2 cellular contexts compared by ENCODE assay signal in genomic region chr3:67648229-67648628, GRCh38.
TF ChIP-seq lines count a peak whose summit lies in the region.

No MANE protein-coding gene starts in this region.

TF ChIP-seq in SK-N-SH, 30 proteins besides CTCF, POLR2A, EP300 and RAD21 (continued from another document):
- no peak for TF ChIP-seq TCF12 (IDR thresholded peaks at IDR 0.05)
- no peak for TF ChIP-seq MAX (IDR thresholded peaks at IDR 0.05; ENCODE audit: low read depth)
- no peak for TF ChIP-seq NFIC (IDR thresholded peaks at IDR 0.05; ENCODE audit: borderline replicate concordance)
- no peak for TF ChIP-seq RCOR1 (IDR thresholded peaks at IDR 0.05; ENCODE audit: low read length)
- TF ChIP-seq CHD2 (IDR thresholded peaks at IDR 0.05; ENCODE audit: low read length, partially characterized antibody) = no peak
- TF ChIP-seq YY1 (IDR thresholded peaks at IDR 0.05; ENCODE audit: low read depth) = no peak
- TF ChIP-seq FOXM1 (IDR thresholded peaks at IDR 0.05; ENCODE audit: low read depth) = no peak
- no peak for TF ChIP-seq RFX5 (IDR thresholded peaks at IDR 0.05; ENCODE audit: low read length)
- TF ChIP-seq GABPA (IDR thresholded peaks at IDR 0.05; ENCODE audit: low read depth) = no peak
- no peak for TF ChIP-seq SMC3 (IDR thresholded peaks at IDR 0.05; ENCODE audit: low read depth, low read length)
- TF ChIP-seq FOSL2 (IDR thresholded peaks at IDR 0.05; ENCODE audit: borderline replicate concordance, low read depth) = no peak
- no peak for TF ChIP-seq MEF2A (IDR thresholded peaks at IDR 0.05; ENCODE audit: borderline replicate concordance, low read depth)
- no peak for TF ChIP-seq PBX3 (IDR thresholded peaks at IDR 0.05)
- TF ChIP-seq EZH2phosphoT487 (IDR thresholded peaks at IDR 0.05; ENCODE audit: borderline replicate concordance, low read depth) = no peak
- TF ChIP-seq USF2 (IDR thresholded peaks at IDR 0.05; ENCODE audit: borderline replicate concordance, low read depth, low read length) = no peak
- TF ChIP-seq ELF1 (IDR thresholded peaks at IDR 0.05) = no peak

TF ChIP-seq in SK-N-SH treated with all-trans-retinoic acid at 6 μM for 48 hours, 23 proteins besides CTCF, POLR2A, EP300 and RAD21 (continued from another document):
- TF ChIP-seq CSRNP3 (CRISPR knock-in tag; IDR thresholded peaks at IDR 0.05) (no peak), CREB5 (CRISPR knock-in tag; IDR thresholded peaks at IDR 0.05; ENCODE audit: low read depth) (no peak), PATZ1 (CRISPR knock-in tag; IDR thresholded peaks at IDR 0.05; ENCODE audit: borderline replicate concordance) (no peak), BACH2 (CRISPR knock-in tag; IDR thresholded peaks at IDR 0.05; ENCODE audit: borderline replicate concordance) (no peak), ZNF565 (CRISPR knock-in tag; conservative IDR thresholded peaks at IDR 0.05; ENCODE audit: low read depth) (no peak), TOX (CRISPR knock-in tag; IDR thresholded peaks at IDR 0.05; ENCODE audit: borderline replicate concordance) (no peak), ZNF70 (CRISPR knock-in tag; IDR thresholded peaks at IDR 0.05) (no peak), ZFP30 (CRISPR knock-in tag; IDR thresholded peaks at IDR 0.05) (no peak), POU6F1 (CRISPR knock-in tag; IDR thresholded peaks at IDR 0.05; ENCODE audit: borderline replicate concordance, low read depth) (no peak), GLIS3 (CRISPR knock-in tag; IDR thresholded peaks at IDR 0.05) (no peak), ZC3H10 (CRISPR knock-in tag; IDR thresholded peaks at IDR 0.05) (no peak), ARNTL (CRISPR knock-in tag; IDR thresholded peaks at IDR 0.05; ENCODE audit: borderline replicate concordance, low read depth) (no peak)
